ENCODE assay signal across 21 cellular contexts in genomic region chr12:27105746-27106536, GRCh38. TPM values are rescaled to one million over a fixed set of nuclear protein-coding genes. Genes with fewer than 3 reads are reported as not detected.
"Had no signal": no experiment of that assay in that cellular context is flagged by ENCODE, and none has a peak within 500 bp of the region (broad histone marks: within the 10 kb centered on the region; RNA-seq: fewer than 3 reads in every experiment).

No MANE protein-coding gene starts in this region.

- H2AFZ ChIP-seq: hepatocyte had no signal

- H3K79me2 ChIP-seq: hepatocyte had no signal

- H3K9me3 ChIP-seq: sigmoid colon, thyroid gland had no signal

- ATAC-seq: effector memory CD8-positive, alpha-beta T cell; left colon; left ventricle myocardium superior had no signal

- H3K4me1 ChIP-seq: sigmoid colon, thyroid gland had no signal

- H3K36me3 ChIP-seq: sigmoid colon, thyroid gland had no signal

- FAIRE-seq: colon, urothelium cell line had no signal

- H3K27ac ChIP-seq: hepatocyte, sigmoid colon, skin epidermis, thyroid gland had no signal

- DNase-seq: effector memory CD8-positive, alpha-beta T cell; foreskin melanocyte; head of caudate nucleus; left colon; left ventricle myocardium superior; mesendoderm; naive B cell; posterior cingulate gyrus; sigmoid colon; stimulated activated CD4-positive, alpha-beta T cell treated with anti-CD3 and anti-CD28 coated beads, Interleukin-12 subunit alpha, Interleukin-12 subunit beta, amount 100 ng/mL, for 4 hours; stimulated activated naive CD4-positive, alpha-beta T cell treated with Interleukin-2 at 50 U/mL for 16 hours; thyroid gland had no signal

- H3K27me3 ChIP-seq: hepatocyte, sigmoid colon, thyroid gland had no signal

- H3K4me3 ChIP-seq: hepatocyte, lung, sigmoid colon, skin epidermis, thyroid gland had no signal

- H3K4me2 ChIP-seq: hepatocyte had no signal

RNA-seq across cellular contexts. Expression of gene C12orf71, which starts 23.6 kb away (rescaled TPM):
- total RNA-seq: epithelial cell of proximal tubule, hepatocyte, kidney epithelial cell, left colon, left ventricle myocardium superior, lung, omental fat pad, pulmonary artery endothelial cell, sigmoid colon, thyroid gland had no signal
- polyA plus RNA-seq: hepatocyte, lung, sigmoid colon had no signal
